In the genomic region with DNA sequence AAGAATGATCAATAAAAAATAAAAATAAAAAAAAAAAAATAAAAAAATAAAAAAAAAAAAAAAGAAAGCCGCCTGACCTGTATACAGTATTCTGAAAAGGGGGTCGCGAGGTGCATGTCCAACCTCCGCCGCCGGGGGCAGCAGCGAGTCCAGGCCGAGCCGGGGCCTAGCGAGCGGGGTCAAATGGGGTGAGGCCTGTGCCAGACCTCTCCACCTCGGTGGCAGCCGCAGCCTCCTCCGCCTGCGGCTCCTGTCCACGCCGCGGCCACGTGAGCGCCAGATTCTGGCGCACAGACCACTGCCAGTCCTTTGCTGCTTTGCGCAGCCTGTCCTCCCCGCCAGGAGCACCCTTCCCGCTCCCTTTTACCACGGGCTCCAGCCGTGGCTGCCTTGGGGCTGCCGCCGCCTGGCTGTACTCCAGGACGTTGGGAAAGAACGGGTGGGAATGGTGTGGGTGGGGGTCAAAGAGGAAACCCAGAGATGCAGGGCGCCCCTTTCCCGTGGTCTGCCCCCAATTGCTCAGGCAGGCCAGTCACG, we compare ENCODE assay signal across 9 cellular contexts. TPM values are rescaled to one million over a fixed set of nuclear protein-coding genes. Genes with fewer than 3 reads are reported as not detected.
DNase-seq lines count a peak whose midpoint lies in the region; ATAC-seq and TF ChIP-seq lines count a peak whose summit lies in the region.
"Had no signal": no experiment of that assay in that cellular context is flagged by ENCODE, and none has a peak within 500 bp of the region (broad histone marks: within the 10 kb centered on the region; RNA-seq: fewer than 3 reads in every experiment).

No MANE protein-coding gene starts in this region.

- no peak overlapping the region for H2BK5ac ChIP-seq in neuronal stem cell (ENCODE audit: low read length)

- H3K4me2 ChIP-seq in fibroblast of lung (ENCODE audit: extremely low read depth, insufficient read depth, low read length) (peak overlapping the region; percentile 25), neuronal stem cell (ENCODE audit: insufficient read depth, low read length, poor library complexity, severe bottlenecking) (no peak overlapping the region)

- peak; percentile 61 to 78 for TF ChIP-seq CTCF in fibroblast of lung (conservative IDR thresholded peaks at IDR 0.05 in 1 of 2, IDR thresholded peaks at IDR 0.05 in 1 of 2; ENCODE audit: low read depth in 1 of 2, low read length in 2 of 2)
- TF ChIP-seq CTCF in stomach (IDR thresholded peaks at IDR 0.05), result peak in 5 of 7 experiments; percentile 77 to 91 (median 83)

- H4K20me1 ChIP-seq in fibroblast of lung (ENCODE audit: control insufficient read depth, extremely low read depth, insufficient read depth, low read length), result no peaks in the 10 kb centered on the region

- no peak overlapping the region for H2BK120ac ChIP-seq in neuronal stem cell (ENCODE audit: low read depth, low read length)

- H3K79me1 ChIP-seq in neuronal stem cell (ENCODE audit: low read depth, low read length), result peaks cover 8% of the 10 kb centered on the region

- H4K8ac ChIP-seq in neuronal stem cell (ENCODE audit: low read depth, low read length), result no peak overlapping the region

- H3K18ac ChIP-seq in neuronal stem cell (ENCODE audit: low read length), result peak overlapping the region; percentile 85

- H2AFZ ChIP-seq in fibroblast of lung (ENCODE audit: low read length), result peak overlapping the region; percentile 93
- peak overlapping the region; percentile 75 for H2AFZ ChIP-seq in neuronal stem cell (ENCODE audit: low read length)

- peak overlapping the region; percentile 73 for H3K23ac ChIP-seq in neuronal stem cell (ENCODE audit: low read depth, low read length, poor library complexity)

- H3K27ac ChIP-seq in fibroblast of lung (ENCODE audit: insufficient read depth, low read length), result peak overlapping the region; percentile 20
- H3K27ac ChIP-seq in neuronal stem cell (replicated peaks; ENCODE audit: low read length), result no peak overlapping the region
- peak overlapping the region; percentile 44 to 83 (median 65) for H3K27ac ChIP-seq in stomach
- H3K27ac ChIP-seq: epithelial cell of prostate had no signal

- H3K27me3 ChIP-seq in fibroblast of lung (ENCODE audit: control insufficient read depth, insufficient read depth, low read length) (no peaks in the 10 kb centered on the region), neuronal stem cell (ENCODE audit: control insufficient read depth in 3 of 3, insufficient read depth in 3 of 3, low read depth in 1 of 3, low read length in 3 of 3) (no peaks in the 10 kb centered on the region), stomach (no peaks in the 10 kb centered on the region)

- no peaks in the 10 kb centered on the region for H3K9me3 ChIP-seq in fibroblast of lung (ENCODE audit: control insufficient read depth, insufficient read depth, low read depth, low read length)
- H3K9me3 ChIP-seq in neuronal stem cell (replicated peaks in 1 of 2; ENCODE audit: control insufficient read depth in 2 of 2, insufficient read depth in 1 of 2, low read depth in 1 of 2, low read length in 2 of 2), result peaks cover 0 to 1% of the 10 kb centered on the region in 2 donors
- no peaks in the 10 kb centered on the region for H3K9me3 ChIP-seq in stomach

- H3K4me1 ChIP-seq in fibroblast of lung (ENCODE audit: control insufficient read depth, extremely low read depth, insufficient read depth, low read length) (peaks cover 3% of the 10 kb centered on the region), neuronal stem cell (ENCODE audit: control insufficient read depth in 2 of 2, insufficient read depth in 1 of 2, low read depth in 1 of 2, low read length in 2 of 2) (peaks cover 0 to 7% of the 10 kb centered on the region in 2 donors), stomach (peaks cover 17 to 35% (median 29%) of the 10 kb centered on the region in 4 donors)

- peaks cover 9% of the 10 kb centered on the region for H3K79me2 ChIP-seq in fibroblast of lung (ENCODE audit: control insufficient read depth, insufficient read depth, low read length)

- intact Hi-C loops in stomach (cut with DNase I; ENCODE audit: low total_unique reads), result no loop called here

- H3K9ac ChIP-seq in fibroblast of lung (ENCODE audit: insufficient read depth, low read length) (no peak overlapping the region), neuronal stem cell (ENCODE audit: low read depth, low read length, poor library complexity) (peak overlapping the region; percentile 44)

- H3K4ac ChIP-seq in neuronal stem cell (ENCODE audit: low read length), result no peak overlapping the region

- ATAC-seq in HG02571 (IDR thresholded peaks at IDR 0.05; ENCODE audit: unreplicated experiment), result peak; percentile 35

- peak; percentile 52 for DNase-seq in DMS53 treated with DMSO at 0.1 percent for 48 hours (lab: John Stamatoyannopoulos, UW; ENCODE audit: unreplicated experiment)
- peak; percentile 97 for DNase-seq in OCI-M1 (lab: John Stamatoyannopoulos, UW)
- peak; percentile 83 for DNase-seq in activated T-cell treated with anti-CD3 and anti-CD28 coated beads, Interleukin-2, amount 50 U/mL, for 1 hour
- DNase-seq in fibroblast of lung (ENCODE audit: low read depth in 2 of 2), result peak; percentile 32 to 46
- peak; percentile 42 for DNase-seq in neuronal stem cell (ENCODE audit: low spot score)
- DNase-seq in stomach, result peak; percentile 88
- DNase-seq in NCI-H1105 (lab: John Stamatoyannopoulos, UW), result no peak

- H2BK15ac ChIP-seq in neuronal stem cell (ENCODE audit: low read length), result peak overlapping the region; percentile 85

- peak overlapping the region; percentile 72 for H4K91ac ChIP-seq in neuronal stem cell (ENCODE audit: low read depth, low read length, poor library complexity)

- no peak for TF ChIP-seq POLR2A in stomach (IDR thresholded peaks at IDR 0.05)

- H2AK5ac ChIP-seq in neuronal stem cell (ENCODE audit: low read depth, low read length), result no peak overlapping the region

- no peak overlapping the region for H3K4me3 ChIP-seq in fibroblast of lung (replicated peaks in 1 of 4; ENCODE audit: control extremely low read depth in 1 of 4, insufficient read depth in 1 of 4, low read depth in 3 of 4, low read length in 4 of 4)
- H3K4me3 ChIP-seq in neuronal stem cell (ENCODE audit: low read length in 2 of 2), result no peak overlapping the region
- H3K4me3 ChIP-seq in stomach, result peak overlapping the region in 3 of 4 donors; percentile 21 to 27 (median 26)

- no peak overlapping the region for H2BK12ac ChIP-seq in neuronal stem cell (ENCODE audit: low read length)

- no peak overlapping the region for H3K14ac ChIP-seq in neuronal stem cell (ENCODE audit: low read length)

- peaks cover 6% of the 10 kb centered on the region for H3K36me3 ChIP-seq in fibroblast of lung (ENCODE audit: control insufficient read depth, insufficient read depth, low read length)
- peaks cover 13 to 15% of the 10 kb centered on the region in 2 donors for H3K36me3 ChIP-seq in neuronal stem cell (replicated peaks in 1 of 2; ENCODE audit: control insufficient read depth in 2 of 2, insufficient read depth in 2 of 2, low read length in 2 of 2)
- H3K36me3 ChIP-seq in stomach, result peaks cover 15 to 16% (median 16%) of the 10 kb centered on the region in 4 donors

- WGBS in neuronal stem cell (ENCODE audit: extremely low coverage in 2 of 2, insufficient read length in 2 of 2, insufficient replicate concordance in 1 of 2), 2 donors, result no CpG with 5 or more reads among the region's 33 CpGs
- 7 to 13% (median 11%) methylated on average over 28 to 33 of the region's 33 CpGs for WGBS in stomach, 5 donors

- no peak for TF ChIP-seq EP300 in stomach (IDR thresholded peaks at IDR 0.05)

RNA-seq across cellular contexts. Expression of a gene that starts 2.4 kb away (rescaled TPM):
- total RNA-seq in fibroblast of lung, result 12.6 and 18.5 TPM in 2 replicates
- 34.8 and 42.2 TPM in 2 replicates for polyA plus RNA-seq in fibroblast of lung
- polyA plus RNA-seq in fibroblast of lung (2012), result 51.6 and 67.3 TPM in 2 replicates
- 55.6 and 103 TPM in 2 replicates for polyA minus RNA-seq in fibroblast of lung (ENCODE audit: low replicate concordance)
- 33.0 TPM for polyA plus RNA-seq in neuronal stem cell (2013, experiment 1 of 2)
- 30.7 TPM for polyA plus RNA-seq in neuronal stem cell (2013, experiment 2 of 2)
- 100 to 1,000 TPM in 1 of 5 donors, 10 to 100 TPM in 4; 11.0 to 197 (median 58.3) TPM for total RNA-seq in stomach
- polyA plus RNA-seq in stomach, result 10 to 100 TPM; 27.4 to 40.9 (median 34.0) TPM

RNA-seq across cellular contexts. Expression of a gene that starts 11.1 kb away (rescaled TPM):
- 94.0 and 118 TPM in 2 replicates for total RNA-seq in fibroblast of lung
- polyA plus RNA-seq in fibroblast of lung, result 264 and 301 TPM in 2 replicates
- 200 and 215 TPM in 2 replicates for polyA plus RNA-seq in fibroblast of lung (2012)
- 284 and 322 TPM in 2 replicates for polyA minus RNA-seq in fibroblast of lung (ENCODE audit: low replicate concordance)
- polyA plus RNA-seq in neuronal stem cell (2013, experiment 1 of 2), result 92.1 TPM
- 93.7 TPM for polyA plus RNA-seq in neuronal stem cell (2013, experiment 2 of 2)
- total RNA-seq in stomach, result 100 to 1,000 TPM in 1 of 5 donors, 10 to 100 TPM in 4; 20.1 to 191 (median 35.0) TPM
- polyA plus RNA-seq in stomach, result 10 to 100 TPM; 53.2 to 90.8 (median 62.9) TPM

RNA-seq across cellular contexts. Expression of a gene that starts 11.7 kb away (rescaled TPM):
- total RNA-seq in fibroblast of lung, result 30.4 and 39.3 TPM in 2 replicates
- polyA plus RNA-seq in fibroblast of lung, result 19.7 and 23.9 TPM in 2 replicates
- polyA plus RNA-seq in fibroblast of lung (2012), result 17.3 and 18.0 TPM in 2 replicates
- polyA minus RNA-seq in fibroblast of lung (ENCODE audit: low replicate concordance), result 11.7 and 20.5 TPM in 2 replicates
- polyA plus RNA-seq in neuronal stem cell (2013, experiment 1 of 2), result 52.1 TPM
- polyA plus RNA-seq in neuronal stem cell (2013, experiment 2 of 2), result 52.7 TPM
- 100 to 1,000 TPM in 1 of 5 donors, 10 to 100 TPM in 4; 38.8 to 114 (median 64.9) TPM for total RNA-seq in stomach
- 10 to 100 TPM; 45.0 to 51.4 (median 45.8) TPM for polyA plus RNA-seq in stomach

RNA-seq across cellular contexts. Expression of a gene that starts 17.0 kb away (rescaled TPM):
- 1.0 and 1.7 TPM in 2 replicates for total RNA-seq in fibroblast of lung
- 0.61 and 0.78 TPM in 2 replicates for polyA plus RNA-seq in fibroblast of lung
- 0.37 and 0.47 TPM in 2 replicates for polyA plus RNA-seq in fibroblast of lung (2012)
- polyA minus RNA-seq in fibroblast of lung (ENCODE audit: low replicate concordance), result 0.48 and 0.59 TPM in 2 replicates
- 1.6 TPM for polyA plus RNA-seq in neuronal stem cell (2013, experiment 1 of 2)
- polyA plus RNA-seq in neuronal stem cell (2013, experiment 2 of 2), result 1.9 TPM
- total RNA-seq in stomach, result 1 to 10 TPM in 3 of 5 donors, under 1 TPM in 1, not detected in 1; 0.87 to 5.3 (median 1.9) TPM
- 1 to 10 TPM in 2 of 3 donors, under 1 TPM in 1; 0.46 to 1.3 (median 1.1) TPM for polyA plus RNA-seq in stomach

RNA-seq across cellular contexts. Expression of a gene that starts 29.8 kb away (rescaled TPM):
- total RNA-seq in fibroblast of lung (not detected in 2 replicates), stomach (100 to 1,000 TPM in 2 of 5 donors, 10 to 100 TPM in 2, 1 to 10 TPM in 1; 5.8 to 176 (median 70.5) TPM)
- polyA plus RNA-seq in fibroblast of lung (not detected in 2 replicates), stomach (100 to 1,000 TPM in 2 of 3 donors, 10 to 100 TPM in 1; 39.3 to 151 (median 115) TPM)
- not detected in 2 replicates for polyA plus RNA-seq in fibroblast of lung (2012)
- not detected in 2 replicates for polyA minus RNA-seq in fibroblast of lung (ENCODE audit: low replicate concordance)
- polyA plus RNA-seq in neuronal stem cell (2013, experiment 1 of 2), result 4.4 TPM
- polyA plus RNA-seq in neuronal stem cell (2013, experiment 2 of 2), result 4.4 TPM

Comparison
In these comparisons a context has a peak if more than half of its experiments do, and no peak if none do; other contexts are left out.
1. H3K4me3 ChIP-seq: peak in stomach (3 of 4); none in fibroblast of lung (0 of 4) and neuronal stem cell (0 of 2).